In the genomic region with DNA sequence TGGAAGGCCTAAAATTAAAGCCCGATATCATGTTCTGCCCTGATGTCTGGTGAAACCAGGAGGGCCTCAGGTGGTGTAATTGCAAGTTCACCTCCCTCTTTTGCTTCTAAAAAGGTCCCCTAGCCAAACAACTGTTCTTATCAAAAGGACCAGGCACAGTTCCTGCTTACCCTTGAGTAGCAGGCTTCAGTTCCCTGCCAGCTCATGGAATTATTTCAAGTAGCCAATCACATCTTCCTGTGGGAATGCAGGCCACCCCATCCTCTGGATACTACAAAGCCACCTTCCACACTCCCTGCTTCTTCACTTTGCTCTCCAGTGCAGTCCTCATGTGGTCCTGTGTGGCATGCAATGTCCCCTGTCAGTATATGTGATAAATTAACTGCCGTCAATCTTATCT, we compare ENCODE assay signal across 23 cellular contexts.
A peak's percentile ranks its signal among the peaks of the same experiment; 100 is the strongest.
DNase-seq lines count a peak whose midpoint lies in the region; ATAC-seq and TF ChIP-seq lines count a peak whose summit lies in the region.
"Had no signal": no experiment of that assay in that cellular context is flagged by ENCODE, and none has a peak within 500 bp of the region (broad histone marks: within the 10 kb centered on the region; RNA-seq: fewer than 3 reads in every experiment).

No MANE protein-coding gene starts in this region.

- peaks cover 9% of the 10 kb centered on the region for H3K9me3 Mint-ChIP-seq in neural crest cell
- H3K9me3 Mint-ChIP-seq in effector memory CD8-positive, alpha-beta T cell = peaks cover 11% of the 10 kb centered on the region in 2 donors

- intact Hi-C loops in left ventricle myocardium superior (cut with micrococcal nuclease) (no loop called here), right cardiac atrium (cut with DNase I) (no loop called here)

- ATAC-seq in left ventricle myocardium superior (peak; percentile 57), right cardiac atrium (no peak)
- no peak for ATAC-seq in effector memory CD8-positive, alpha-beta T cell (replicated peaks)
- ATAC-seq: GM12878 had no signal

- WGBS in right cardiac atrium = 75% methylated on average over 2 of the region's 2 CpGs

- no peaks in the 10 kb centered on the region for H3K36me3 Mint-ChIP-seq in neural crest cell (ENCODE audit: low read depth)
- H3K36me3 Mint-ChIP-seq in effector memory CD8-positive, alpha-beta T cell (ENCODE audit: insufficient read depth) = peaks cover 3% of the 10 kb centered on the region
- H3K36me3 Mint-ChIP-seq: CD14-positive monocyte; CD4-positive, alpha-beta memory T cell; CD4-positive, CD25-positive, alpha-beta regulatory T cell; CD8-positive, alpha-beta memory T cell had no signal

- H3K27me3 Mint-ChIP-seq in neural crest cell (ENCODE audit: low read depth) = no peaks in the 10 kb centered on the region
- H3K27me3 Mint-ChIP-seq in effector memory CD8-positive, alpha-beta T cell = no peaks in the 10 kb centered on the region
- H3K27me3 Mint-ChIP-seq: CD4-positive, alpha-beta memory T cell; CD4-positive, CD25-positive, alpha-beta regulatory T cell; CD8-positive, alpha-beta memory T cell had no signal

- no peak for TF ChIP-seq CTCF in neural crest cell (conservative IDR thresholded peaks at IDR 0.05)

- no peak overlapping the region for H3K4me3 Mint-ChIP-seq in neural crest cell
- H3K4me3 Mint-ChIP-seq in effector memory CD8-positive, alpha-beta T cell = no peak overlapping the region
- H3K4me3 Mint-ChIP-seq: CD14-positive monocyte; CD4-positive, alpha-beta memory T cell; CD4-positive, CD25-positive, alpha-beta regulatory T cell; CD8-positive, alpha-beta memory T cell had no signal

- H3K4me1 ChIP-seq in right cardiac atrium (ENCODE audit: control insufficient read depth, insufficient read depth, low read length) = no peaks in the 10 kb centered on the region
- H3K4me1 ChIP-seq: BE2C, BLaER1 had no signal

- H3K27ac Mint-ChIP-seq in neural crest cell (ENCODE audit: unreplicated experiment) = peak overlapping the region; percentile 23
- no peak overlapping the region for H3K27ac Mint-ChIP-seq in effector memory CD8-positive, alpha-beta T cell
- H3K27ac Mint-ChIP-seq: CD14-positive monocyte; CD4-positive, alpha-beta memory T cell; CD4-positive, CD25-positive, alpha-beta regulatory T cell; CD8-positive, alpha-beta memory T cell had no signal

- DNase-seq in left ventricle myocardium superior (no peak), right cardiac atrium (no peak), neural crest cell (ENCODE audit: low read depth, low spot score) (no peak)
- DNase-seq in effector memory CD8-positive, alpha-beta T cell = no peak
- no peak for DNase-seq in stimulated activated CD4-positive, alpha-beta T cell treated with anti-CD3 and anti-CD28 coated beads, Interleukin-2, amount 100 ng/mL, for 48 hours
- DNase-seq: 8988T; ACHN; BE2C; C1 segment of cervical spinal cord; CD4-positive, alpha-beta memory T cell; CD4-positive, CD25-positive, alpha-beta regulatory T cell; CD8-positive, alpha-beta memory T cell; COR-L47; DMS 273 treated with DMSO at 0.1 percent for 48 hours; DMS153; DMS53; DMS79; DND-41; EL; GDM1 had no signal

- no peaks in the 10 kb centered on the region for H3K9me3 ChIP-seq in right cardiac atrium (ENCODE audit: control insufficient read depth, low read length)
- H3K9me3 ChIP-seq: BE2C, BLaER1 had no signal

- no peak overlapping the region for H3K4me3 ChIP-seq in right cardiac atrium (ENCODE audit: low read length)
- H3K4me3 ChIP-seq: BLaER1, GM12878 had no signal

- no peaks in the 10 kb centered on the region for H3K27me3 ChIP-seq in right cardiac atrium (ENCODE audit: control insufficient read depth, insufficient read depth)
- H3K27me3 ChIP-seq: BE2C, BLaER1 had no signal

- no peaks in the 10 kb centered on the region for H3K4me1 Mint-ChIP-seq in neural crest cell
- no peaks in the 10 kb centered on the region for H3K4me1 Mint-ChIP-seq in effector memory CD8-positive, alpha-beta T cell (ENCODE audit: low read depth in 2 of 2)
- H3K4me1 Mint-ChIP-seq: CD14-positive monocyte; CD4-positive, alpha-beta memory T cell; CD4-positive, CD25-positive, alpha-beta regulatory T cell; CD8-positive, alpha-beta memory T cell had no signal

- H3K27ac ChIP-seq in right cardiac atrium (ENCODE audit: low read length) = no peak overlapping the region
- H3K27ac ChIP-seq: BLaER1 had no signal
